In the genomic region with DNA sequence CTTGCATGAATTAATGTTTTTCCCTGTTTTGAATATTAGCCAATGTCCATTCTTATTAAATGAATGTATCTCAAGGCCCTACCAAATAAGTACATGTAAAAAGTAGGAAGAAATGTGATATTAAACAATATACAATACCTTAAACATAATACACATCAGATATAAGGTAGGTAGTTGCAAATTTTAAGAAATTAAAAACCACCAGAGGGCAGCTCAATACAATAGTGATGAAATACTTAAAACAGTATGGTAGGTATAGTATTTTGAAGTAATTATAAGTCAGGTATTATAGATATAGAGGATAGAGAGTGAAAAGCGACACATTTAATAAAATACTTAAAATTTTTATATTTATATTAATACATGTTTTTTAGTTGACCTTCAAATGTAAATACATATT, we compare ENCODE assay signal across 12 cellular contexts. TPM values are rescaled to one million over a fixed set of nuclear protein-coding genes. Genes with fewer than 3 reads are reported as not detected.
DNase-seq lines count a peak whose midpoint lies in the region; ATAC-seq, FAIRE-seq and TF ChIP-seq lines count a peak whose summit lies in the region.
"Had no signal": no experiment of that assay in that cellular context is flagged by ENCODE, and none has a peak within 500 bp of the region (broad histone marks: within the 10 kb centered on the region; RNA-seq: fewer than 3 reads in every experiment).

No MANE protein-coding gene starts in this region.

- no peak for TF ChIP-seq POLR2A in prostate gland (IDR thresholded peaks at IDR 0.05)

- 88% methylated on average over 1 of the region's 1 CpG for WGBS in prostate gland

- no peak overlapping the region for H3K27ac ChIP-seq in prostate gland
- H3K27ac ChIP-seq: tibial nerve had no signal

- H3K27me3 ChIP-seq in prostate gland (replicated peaks; ENCODE audit: insufficient read depth): no peaks in the 10 kb centered on the region
- H3K27me3 ChIP-seq: BE2C, tibial nerve had no signal

- no peaks in the 10 kb centered on the region for H3K36me3 ChIP-seq in prostate gland
- H3K36me3 ChIP-seq in mucosa of descending colon (ENCODE audit: low read depth): no peaks in the 10 kb centered on the region
- H3K36me3 ChIP-seq: BE2C, tibial nerve had no signal

- DNase-seq in NCI-H1417 (lab: John Stamatoyannopoulos, UW) (peak in 2 of 3 experiments; percentile 5 to 11), NCI-H1417 treated with DMSO at 0.1 percent for 48 hours (lab: John Stamatoyannopoulos, UW) (no peak), NCI-H526 treated with DMSO at 0.1 percent for 48 hours (lab: John Stamatoyannopoulos, UW) (peak; percentile 23), prostate gland (ENCODE audit: low spot score) (no peak), AG08396 (ENCODE audit: low spot score) (no peak), mucosa of descending colon (no peak)
- DNase-seq: BE2C, SHP77 treated with DMSO at 0.1 percent for 48 hours had no signal

- TF ChIP-seq CTCF in prostate gland (IDR thresholded peaks at IDR 0.05) (peak in 3 of 4 experiments; percentile 22 to 33 (median 24)), mucosa of descending colon (IDR thresholded peaks at IDR 0.05) (no peak)

- ATAC-seq in HG02870 (IDR thresholded peaks at IDR 0.05; ENCODE audit: unreplicated experiment) (no peak), mucosa of descending colon (no peak)

- intact Hi-C loops in prostate gland (cut with DNase I): loop anchor here (10.0 kb wide), 1 partner anchor 482 kb away; no protein-coding TSS in a partner anchor
- intact Hi-C loops in mucosa of descending colon (cut with DNase I, micrococcal nuclease): no loop called here

- FAIRE-seq in colon (lab: Jason Lieb, UNC): peak; percentile 66
- FAIRE-seq: GM18507 had no signal

- no peaks in the 10 kb centered on the region for H3K4me1 ChIP-seq in prostate gland (replicated peaks)
- no peaks in the 10 kb centered on the region for H3K4me1 ChIP-seq in mucosa of descending colon (ENCODE audit: low read depth)
- H3K4me1 ChIP-seq: BE2C, tibial nerve had no signal

- H3K9me3 ChIP-seq in prostate gland (no peaks in the 10 kb centered on the region), mucosa of descending colon (no peaks in the 10 kb centered on the region)
- H3K9me3 ChIP-seq: BE2C, tibial nerve had no signal

- H3K4me3 ChIP-seq in prostate gland (no peak overlapping the region), mucosa of descending colon (no peak overlapping the region)
- H3K4me3 ChIP-seq: tibial nerve had no signal

RNA-seq across cellular contexts. Expression of gene CDK14, which starts 43.6 kb away (rescaled TPM):
- total RNA-seq in prostate gland (10 to 100 TPM; 13.7 to 20.7 TPM), mucosa of descending colon (10 to 100 TPM in 1 of 3 donors, 1 to 10 TPM in 2; 5.4 to 24.4 (median 5.6) TPM)

Comparison
In these comparisons a context has a peak if more than half of its experiments do, and no peak if none do; other contexts are left out.
1. DNase-seq: peak in NCI-H1417 (2 of 3) and NCI-H526 treated with DMSO at 0.1 percent for 48 hours (single experiment); none in NCI-H1417 treated with DMSO at 0.1 percent for 48 hours (single experiment), prostate gland (single experiment), AG08396 (single experiment) and mucosa of descending colon (0 of 3).